ENCODE assay signal across 13 cellular contexts in genomic region chr1:94335447-94335846, GRCh38.
DNase-seq lines count a peak whose midpoint lies in the region; ATAC-seq, FAIRE-seq and TF ChIP-seq lines count a peak whose summit lies in the region.
"Had no signal": no experiment of that assay in that cellular context is flagged by ENCODE, and none has a peak within 500 bp of the region (broad histone marks: within the 10 kb centered on the region; RNA-seq: fewer than 3 reads in every experiment).

No MANE protein-coding gene starts in this region.

- no peak overlapping the region for H3K4me3 Mint-ChIP-seq in immature natural killer cell
- H3K4me3 Mint-ChIP-seq: activated naive CD4-positive, alpha-beta T cell treated with anti-CD3 and anti-CD28 coated beads, Interleukin-2, amount 50 U/mL, for 24 hours; central memory CD8-positive, alpha-beta T cell had no signal

- peaks cover 0 to 17% (median 5%) of the 10 kb centered on the region in 3 donors for H3K27me3 Mint-ChIP-seq in immature natural killer cell (ENCODE audit: low read depth in 3 of 3)

- H2AFZ ChIP-seq in PC-3 (ENCODE audit: low read length), result peak overlapping the region; percentile 8; the same call in 1 of the 2 replicates

- H3K27me3 ChIP-seq in PC-3 (ENCODE audit: low read length), result no peaks in the 10 kb centered on the region
- no peaks in the 10 kb centered on the region for H3K27me3 ChIP-seq in tibial artery

- POLR2A ChIA-PET in PC-3 (lab: Charles Lee; ENCODE audit: unreplicated experiment), result interaction anchor here (0.6 to 1.2 kb wide), 4 partner anchors 19 to 310 kb away, joined by 3 to 10 read pairs (median 4); partner anchors contain the start of gene ARHGAP29

- peak overlapping the region; percentile 24; the same call in 1 of the 2 replicates for H3K4me2 ChIP-seq in PC-3 (ENCODE audit: low read length)

- no peaks in the 10 kb centered on the region for H4K20me1 ChIP-seq in PC-3 (ENCODE audit: low read length)

- ATAC-seq in GM21723 (IDR thresholded peaks at IDR 0.05; ENCODE audit: unreplicated experiment), result peak; percentile 42
- ATAC-seq in PC-3, result peak; percentile 4
- ATAC-seq in HG03175 (IDR thresholded peaks at IDR 0.05; ENCODE audit: unreplicated experiment), result no peak

- no TSS peak for BruUV-seq in PC-3 (replicated peaks; lab: Mats Ljungman, UMichigan)

- H3K27ac ChIP-seq in PC-3 (ENCODE audit: low read length), result peak overlapping the region; percentile 21
- peak overlapping the region; percentile 55 to 72 for H3K27ac ChIP-seq in kidney (ENCODE audit: low read depth in 2 of 2, low read length in 2 of 2)
- peak overlapping the region; percentile 53 to 73 for H3K27ac ChIP-seq in tibial artery
- H3K27ac ChIP-seq: C4-2B had no signal

- H3K79me2 ChIP-seq in PC-3 (ENCODE audit: low read length), result peaks cover 22% of the 10 kb centered on the region

- H3K9me3 ChIP-seq in PC-3 (ENCODE audit: low read length) (no peaks in the 10 kb centered on the region), kidney (ENCODE audit: control insufficient read depth in 1 of 2, low read length in 2 of 2) (no peaks in the 10 kb centered on the region), tibial artery (no peaks in the 10 kb centered on the region)

- no peak overlapping the region for H3K27ac Mint-ChIP-seq in immature natural killer cell
- H3K27ac Mint-ChIP-seq: activated naive CD4-positive, alpha-beta T cell treated with anti-CD3 and anti-CD28 coated beads, Interleukin-2, amount 50 U/mL, for 24 hours had no signal

- H3K36me3 ChIP-seq in PC-3 (ENCODE audit: low read depth, low read length) (no peaks in the 10 kb centered on the region), kidney (ENCODE audit: control insufficient read depth in 1 of 2, insufficient read depth in 2 of 2, low read length in 2 of 2) (no peaks in the 10 kb centered on the region), tibial artery (no peaks in the 10 kb centered on the region)

- H3K36me3 Mint-ChIP-seq in immature natural killer cell, result no peaks in the 10 kb centered on the region
- H3K36me3 Mint-ChIP-seq: activated naive CD4-positive, alpha-beta T cell treated with anti-CD3 and anti-CD28 coated beads, Interleukin-2, amount 50 U/mL, for 24 hours had no signal

- H3K9me2 ChIP-seq in PC-3 (replicated peaks; ENCODE audit: low read length), result no peaks in the 10 kb centered on the region

- no peaks in the 10 kb centered on the region for H3F3A ChIP-seq in PC-3 (ENCODE audit: low read length, unreplicated experiment)

- no peak for TF ChIP-seq CTCF in PC-3 (conservative IDR thresholded peaks at IDR 0.05; ENCODE audit: low read depth, low read length)
- no peak for TF ChIP-seq CTCF in kidney (IDR thresholded peaks at IDR 0.05; ENCODE audit: borderline replicate concordance, extremely low read depth, insufficient read depth)
- no peak for TF ChIP-seq CTCF in tibial artery (IDR thresholded peaks at IDR 0.05)

- intact Hi-C loops in PC-3 (cut with micrococcal nuclease), result loop anchor here (1.0 to 10.0 kb wide), 3 partner anchors 290 to 469 kb away; no protein-coding TSS in a partner anchor
- intact Hi-C loops in kidney (cut with DNase I), result loop anchor here (10.0 kb wide), 1 partner anchor 311 kb away; no protein-coding TSS in a partner anchor
- intact Hi-C loops in tibial artery (cut with DNase I; ENCODE audit: low total_unique reads), result loop anchor here (5.0 kb wide), 1 partner anchor 313 kb away; no protein-coding TSS in a partner anchor

- H3K9ac ChIP-seq in PC-3 (ENCODE audit: low read length), result 0 out of 2 replicates have a peak overlapping the region, but pooled peaks have one; percentile 2
- H3K9ac ChIP-seq in kidney (ENCODE audit: low read length in 2 of 2), result peak overlapping the region in 1 of 2 donors; percentile 43

- H3K9me3 Mint-ChIP-seq in immature natural killer cell, result no peaks in the 10 kb centered on the region
- H3K9me3 Mint-ChIP-seq: activated naive CD4-positive, alpha-beta T cell treated with anti-CD3 and anti-CD28 coated beads, Interleukin-2, amount 50 U/mL, for 24 hours; central memory CD8-positive, alpha-beta T cell had no signal

- no peak overlapping the region for H3K4me3 ChIP-seq in PC-3 (ENCODE audit: low read length)
- peak overlapping the region in 1 of 2 donors; percentile 24 for H3K4me3 ChIP-seq in kidney (ENCODE audit: low read length in 2 of 2)
- no peak overlapping the region for H3K4me3 ChIP-seq in tibial artery

- no peak for FAIRE-seq in kidney (lab: Jason Lieb, UNC)

- H3K4me1 ChIP-seq in PC-3 (ENCODE audit: insufficient read depth, low read length), result peaks cover 38% of the 10 kb centered on the region
- H3K4me1 ChIP-seq in kidney (ENCODE audit: control insufficient read depth in 1 of 2, insufficient read depth in 1 of 2, low read depth in 1 of 2, low read length in 2 of 2), result peaks cover 2 to 11% of the 10 kb centered on the region in 2 donors
- H3K4me1 ChIP-seq in tibial artery, result peaks cover 0 to 20% (median 10%) of the 10 kb centered on the region in 4 donors

- CTCF ChIA-PET in PC-3 (lab: Charles Lee), result interaction anchor here (0.6 to 3.1 kb wide), 25 partner anchors 10 to 310 kb away, joined by 3 to 36 read pairs (median 4); partner anchors contain the start of gene ARHGAP29

- DNase-seq in PC-3, result no peak
- DNase-seq in kidney, result no peak
- no peak for DNase-seq in tibial artery
- DNase-seq in immature natural killer cell, result no peak
- no peak for DNase-seq in SK-N-DZ (ENCODE audit: low spot score)
- DNase-seq: activated CD4-positive, CD25-positive, alpha-beta regulatory T cell; activated CD8-positive, alpha-beta memory T cell treated with anti-CD3 and anti-CD28 coated beads, Interleukin-2, amount 50 U/mL, for 48 hours; NCI-H187 had no signal

- no peaks in the 10 kb centered on the region for H3K4me1 Mint-ChIP-seq in immature natural killer cell
- H3K4me1 Mint-ChIP-seq: activated naive CD4-positive, alpha-beta T cell treated with anti-CD3 and anti-CD28 coated beads, Interleukin-2, amount 50 U/mL, for 24 hours; central memory CD8-positive, alpha-beta T cell had no signal
